In genomic region chr13:23871616-23872220, GRCh38 we compare ENCODE assay signal across 8 cellular contexts. TPM values are rescaled to one million over a fixed set of nuclear protein-coding genes. Genes with fewer than 3 reads are reported as not detected.
DNase-seq lines count a peak whose midpoint lies in the region; ATAC-seq lines count a peak whose summit lies in the region.

No MANE protein-coding gene starts in this region.

- ATAC-seq in HG02678 (IDR thresholded peaks at IDR 0.05; ENCODE audit: unreplicated experiment) (no peak), GM18867 (IDR thresholded peaks at IDR 0.05; ENCODE audit: unreplicated experiment) (no peak)

- DNase-seq in GM03348 (ENCODE audit: low spot score), result peak; percentile 74
- peak; percentile 33 for DNase-seq in NCI-H128 (lab: John Stamatoyannopoulos, UW; ENCODE audit: unreplicated experiment)
- DNase-seq in cerebellar cortex (ENCODE audit: low spot score), result peak; percentile 48
- DNase-seq in lung microvascular endothelial cell (ENCODE audit: low read depth in 2 of 2), result peak; percentile 43 to 56
- DNase-seq in COLO668 (lab: John Stamatoyannopoulos, UW; ENCODE audit: unreplicated experiment), result no peak
- DNase-seq in activated T-cell treated with anti-CD3 and anti-CD28 coated beads, Interleukin-2, amount 50 U/mL, for 1 hour, result no peak

RNA-seq across cellular contexts. Expression of gene MIPEP, which starts 17.5 kb away (rescaled TPM):
- total RNA-seq in lung microvascular endothelial cell, result 6.5 and 7.0 TPM in 2 replicates

RNA-seq across cellular contexts. Expression of gene C1QTNF9B, which starts 25.6 kb away (rescaled TPM):
- not detected in 2 replicates for total RNA-seq in lung microvascular endothelial cell

Comparison
In these comparisons a context has a peak if more than half of its experiments do, and no peak if none do; other contexts are left out.
1. DNase-seq: peak in GM03348 (single experiment), NCI-H128 (single experiment), cerebellar cortex (single experiment) and lung microvascular endothelial cell (2 of 2); none in COLO668 (single experiment) and activated T-cell treated with anti-CD3 and anti-CD28 coated beads, Interleukin-2, amount 50 U/mL, for 1 hour (single experiment).